In genomic region chr11:11302565-11302964, GRCh38 we compare ENCODE assay signal across 30 cellular contexts. TPM values are rescaled to one million over a fixed set of nuclear protein-coding genes. Genes with fewer than 3 reads are reported as not detected.
"Had no signal": no experiment of that assay in that cellular context is flagged by ENCODE, and none has a peak within 500 bp of the region (broad histone marks: within the 10 kb centered on the region; RNA-seq: fewer than 3 reads in every experiment).

No MANE protein-coding gene starts in this region.

- H3K27me3 Mint-ChIP-seq: activated CD4-positive, alpha-beta memory T cell treated with anti-CD3 and anti-CD28 coated beads, Interleukin-2, amount 10 ng/mL, durations not matched to agents 7 days and 5 days; activated CD4-positive, alpha-beta T cell treated with anti-CD3 and anti-CD28 coated beads, Interleukin-2, amount 10 ng/mL, durations not matched to agents 7 days and 5 days; activated T-cell treated with anti-CD3 and anti-CD28 coated beads, Interleukin-2, amount 50 U/mL, for 24 hours had no signal

- H3K36me3 ChIP-seq: breast epithelium had no signal

- H3K9me3 Mint-ChIP-seq: activated CD4-positive, alpha-beta memory T cell treated with anti-CD3 and anti-CD28 coated beads, Interleukin-2, amount 10 ng/mL, durations not matched to agents 7 days and 5 days; activated CD4-positive, alpha-beta T cell treated with anti-CD3 and anti-CD28 coated beads, Interleukin-2, amount 10 ng/mL, durations not matched to agents 7 days and 5 days; activated naive CD4-positive, alpha-beta T cell treated with anti-CD3 and anti-CD28 coated beads, Interleukin-2, amount 10 ng/mL, durations not matched to agents 7 days and 5 days; activated naive CD4-positive, alpha-beta T cell treated with anti-CD3 and anti-CD28 coated beads, Interleukin-2, amount 50 U/mL, for 72 hours; activated naive CD8-positive, alpha-beta T cell treated with anti-CD3 and anti-CD28 coated beads, Interleukin-2, amount 10 ng/mL, durations not matched to agents 7 days and 5 days; activated T-cell treated with anti-CD3 and anti-CD28 coated beads, Interleukin-2, amount 50 U/mL, for 24 hours; activated T-cell treated with anti-CD3 and anti-CD28 coated beads, Interleukin-2, amount 50 U/mL, for 72 hours; brain; T-helper 2 cell treated with Interferon-gamma antibody and Interleukin-4, amounts not matched to agents 5 μg/mL and 100 μg/mL, for 36 hours; WTC11 had no signal

- H3K27me3 ChIP-seq: ascending aorta, breast epithelium had no signal

- H3K27ac ChIP-seq: ascending aorta, breast epithelium, epithelial cell of prostate, VCaP had no signal

- H3K36me3 Mint-ChIP-seq: activated naive CD4-positive, alpha-beta T cell treated with anti-CD3 and anti-CD28 coated beads, Interleukin-2, amount 10 ng/mL, durations not matched to agents 7 days and 5 days; activated naive CD4-positive, alpha-beta T cell treated with anti-CD3 and anti-CD28 coated beads, Interleukin-2, amount 50 U/mL, for 72 hours; activated naive CD8-positive, alpha-beta T cell treated with anti-CD3 and anti-CD28 coated beads, Interleukin-2, amount 10 ng/mL, durations not matched to agents 7 days and 5 days; brain; WTC11 had no signal

- H3K4me1 ChIP-seq: ascending aorta, breast epithelium had no signal

- H3K27ac Mint-ChIP-seq: activated CD4-positive, alpha-beta memory T cell treated with anti-CD3 and anti-CD28 coated beads, Interleukin-2, amount 10 ng/mL, durations not matched to agents 7 days and 5 days; activated CD4-positive, alpha-beta T cell treated with anti-CD3 and anti-CD28 coated beads, Interleukin-2, amount 10 ng/mL, durations not matched to agents 7 days and 5 days; activated naive CD4-positive, alpha-beta T cell treated with anti-CD3 and anti-CD28 coated beads, Interleukin-2, amount 10 ng/mL, durations not matched to agents 7 days and 5 days; activated naive CD4-positive, alpha-beta T cell treated with anti-CD3 and anti-CD28 coated beads, Interleukin-2, amount 50 U/mL, for 72 hours; activated naive CD8-positive, alpha-beta T cell treated with anti-CD3 and anti-CD28 coated beads, Interleukin-2, amount 10 ng/mL, durations not matched to agents 7 days and 5 days; activated T-cell treated with anti-CD3 and anti-CD28 coated beads, Interleukin-2, amount 50 U/mL, for 24 hours; activated T-cell treated with anti-CD3 and anti-CD28 coated beads, Interleukin-2, amount 50 U/mL, for 72 hours; brain; T-helper 17 cell; T-helper 2 cell treated with Interferon-gamma antibody and Interleukin-4, amounts not matched to agents 5 μg/mL and 100 μg/mL, for 36 hours had no signal

- H3K4me3 Mint-ChIP-seq: activated CD4-positive, alpha-beta memory T cell treated with anti-CD3 and anti-CD28 coated beads, Interleukin-2, amount 10 ng/mL, durations not matched to agents 7 days and 5 days; activated CD4-positive, alpha-beta T cell treated with anti-CD3 and anti-CD28 coated beads, Interleukin-2, amount 10 ng/mL, durations not matched to agents 7 days and 5 days; activated naive CD4-positive, alpha-beta T cell treated with anti-CD3 and anti-CD28 coated beads, Interleukin-2, amount 10 ng/mL, durations not matched to agents 7 days and 5 days; activated naive CD8-positive, alpha-beta T cell treated with anti-CD3 and anti-CD28 coated beads, Interleukin-2, amount 10 ng/mL, durations not matched to agents 7 days and 5 days; activated T-cell treated with anti-CD3 and anti-CD28 coated beads, Interleukin-2, amount 50 U/mL, for 24 hours; activated T-cell treated with anti-CD3 and anti-CD28 coated beads, Interleukin-2, amount 50 U/mL, for 72 hours; brain; T-helper 17 cell; T-helper 2 cell treated with Interferon-gamma antibody and Interleukin-4, amounts not matched to agents 5 μg/mL and 100 μg/mL, for 36 hours; WTC11 had no signal

- H3K4me3 ChIP-seq: ascending aorta, breast epithelium had no signal

- H3K4me1 Mint-ChIP-seq: activated CD4-positive, alpha-beta memory T cell treated with anti-CD3 and anti-CD28 coated beads, Interleukin-2, amount 10 ng/mL, durations not matched to agents 7 days and 5 days; activated CD4-positive, alpha-beta T cell treated with anti-CD3 and anti-CD28 coated beads, Interleukin-2, amount 10 ng/mL, durations not matched to agents 7 days and 5 days; activated naive CD4-positive, alpha-beta T cell treated with anti-CD3 and anti-CD28 coated beads, Interleukin-2, amount 10 ng/mL, durations not matched to agents 7 days and 5 days; activated naive CD8-positive, alpha-beta T cell treated with anti-CD3 and anti-CD28 coated beads, Interleukin-2, amount 10 ng/mL, durations not matched to agents 7 days and 5 days; brain; WTC11 had no signal

- DNase-seq: activated CD4-positive, alpha-beta memory T cell treated with anti-CD3 and anti-CD28 coated beads, Interleukin-2, amount 10 ng/mL, durations not matched to agents 7 days and 5 days; activated CD4-positive, alpha-beta T cell treated with anti-CD3 and anti-CD28 coated beads for 1 hour; activated CD4-positive, alpha-beta T cell treated with anti-CD3 and anti-CD28 coated beads for 4 hours; activated CD4-positive, alpha-beta T cell treated with anti-CD3 and anti-CD28 coated beads, Interleukin-2, amount 10 ng/mL, durations not matched to agents 7 days and 5 days; activated CD4-positive, alpha-beta T cell treated with anti-CD3 and anti-CD28 coated beads, Interleukin-2, amount 50 U/mL, for 4 hours; activated CD8-positive, alpha-beta memory T cell treated with anti-CD3 and anti-CD28 coated beads, Interleukin-2, amount 50 U/mL, for 48 hours; activated gamma-delta T cell; activated naive CD4-positive, alpha-beta T cell; activated naive CD4-positive, alpha-beta T cell treated with anti-CD3 and anti-CD28 coated beads, Interleukin-2, amount 10 ng/mL, durations not matched to agents 7 days and 5 days; activated naive CD8-positive, alpha-beta T cell treated with anti-CD3 and anti-CD28 coated beads, Interleukin-2, amount 10 ng/mL, durations not matched to agents 7 days and 5 days; activated T-cell treated with anti-CD3 and anti-CD28 coated beads for 4 hours; activated T-cell treated with anti-CD3 and anti-CD28 coated beads, Interleukin-2, amount 50 U/mL, for 24 hours; activated T-cell treated with anti-CD3 and anti-CD28 coated beads, Interleukin-2, amount 50 U/mL, for 72 hours; caudate nucleus; cortex of kidney; effector CD8-positive, alpha-beta T cell; foreskin fibroblast; head of caudate nucleus; T-helper 1 cell; T-helper 17 cell; T1000 had no signal

- ATAC-seq: activated naive CD4-positive, alpha-beta T cell treated with anti-CD3 and anti-CD28 coated beads, Interleukin-2, amount 50 U/mL, for 72 hours; activated T-cell treated with anti-CD3 and anti-CD28 coated beads, Interleukin-2, amount 50 U/mL, for 72 hours; T-helper 17 cell; WTC11 had no signal

RNA-seq across cellular contexts. Expression of gene CSNK2A3, which starts 50.5 kb away (rescaled TPM):
- total RNA-seq: endothelial cell of umbilical vein had no signal
